ENCODE assay signal across 8 cellular contexts in the genomic region with DNA sequence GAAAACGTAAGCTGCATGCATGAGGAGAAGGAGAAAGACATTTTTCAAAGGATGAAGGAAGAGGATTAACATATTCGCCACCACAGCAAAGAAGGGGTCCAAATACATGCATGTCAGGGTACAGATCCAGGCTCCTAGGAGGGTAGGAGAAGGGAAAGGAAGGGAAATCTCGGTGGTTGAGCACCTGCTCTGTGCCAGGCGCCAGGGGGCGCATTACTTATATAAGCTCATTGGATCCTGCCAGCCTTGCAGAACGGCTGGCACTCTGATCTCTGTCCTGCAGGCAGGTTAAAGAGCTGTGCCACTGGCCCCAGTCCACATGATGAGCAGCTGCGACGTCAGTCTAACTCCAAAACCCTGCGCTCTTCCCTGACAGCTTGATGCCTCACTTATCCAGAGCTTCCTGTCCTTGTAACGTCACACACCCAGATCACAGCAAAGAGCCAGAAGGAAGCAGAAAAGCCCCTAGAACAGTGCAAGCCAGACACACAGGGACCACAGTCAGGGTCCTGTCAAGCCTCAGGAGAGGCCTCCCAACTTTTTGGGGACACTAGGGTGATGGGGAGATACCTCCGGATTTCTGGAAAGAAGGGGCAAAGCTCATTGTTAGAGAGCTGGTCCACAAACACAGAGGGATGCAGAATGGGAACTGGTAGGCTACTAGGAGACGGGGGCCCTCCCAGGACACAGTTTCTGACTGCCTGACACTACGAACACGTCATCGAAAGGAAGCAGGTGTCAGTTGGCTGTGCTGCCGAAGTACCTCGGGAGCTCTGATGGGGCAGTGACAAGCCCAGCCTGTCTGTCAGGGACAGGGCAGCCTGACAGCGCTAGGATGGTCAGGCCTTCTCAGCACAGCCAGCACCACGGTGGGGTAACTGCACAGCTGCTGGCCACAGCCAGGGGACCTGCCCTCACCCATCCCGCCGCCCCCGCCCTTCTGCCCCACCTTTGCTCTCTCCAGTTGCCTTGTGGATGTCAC.
DNase-seq lines count a peak whose midpoint lies in the region; ATAC-seq, FAIRE-seq and TF ChIP-seq lines count a peak whose summit lies in the region.

No MANE protein-coding gene starts in this region.

- H3K27me3 ChIP-seq in MG63 (no peaks in the 10 kb centered on the region; the same call in 1 of the 2 replicates), brain microvascular endothelial cell (replicated peaks) (no peaks in the 10 kb centered on the region)

- H3K27ac ChIP-seq in brain microvascular endothelial cell: no peak overlapping the region

- H3K4me3 ChIP-seq in MG63 (no peak overlapping the region), brain microvascular endothelial cell (ENCODE audit: low read depth, low read length) (no peak overlapping the region)

- in situ Hi-C loops in brain microvascular endothelial cell (cut with HindIII; ENCODE audit: low pct_ligation_motif_present, low sequenced_read_pairs): no loop called here

- no peaks in the 10 kb centered on the region for H3K9me3 ChIP-seq in MG63

- no peak for FAIRE-seq in RCC 7860 (lab: Jason Lieb, UNC)
- FAIRE-seq in islet of Langerhans (lab: Jason Lieb, UNC): peak; percentile 5

- peak; percentile 32 for DNase-seq in DMS79 (lab: John Stamatoyannopoulos, UW)
- peak; percentile 66 for DNase-seq in MG63
- peak; percentile 46 for DNase-seq in RCC 7860 (ENCODE audit: low spot score)
- DNase-seq in brain microvascular endothelial cell: peak; percentile 35
- peak; percentile 26 for DNase-seq in stimulated activated CD4-positive, alpha-beta T cell treated with anti-CD3 and anti-CD28 coated beads, Interleukin-4, amount 100 ng/mL, for 1 hour
- DNase-seq in OCI-M2 (lab: John Stamatoyannopoulos, UW; ENCODE audit: unreplicated experiment): no peak

- H3K36me3 ChIP-seq in MG63 (no peaks in the 10 kb centered on the region), brain microvascular endothelial cell (replicated peaks) (no peaks in the 10 kb centered on the region)

- ATAC-seq in GM21528 (IDR thresholded peaks at IDR 0.05; ENCODE audit: low FRiP score, unreplicated experiment): peak; percentile 65

- TF ChIP-seq CTCF in brain microvascular endothelial cell (IDR thresholded peaks at IDR 0.05; ENCODE audit: low read depth, low read length, missing control alignments): peak; percentile 79
